In genomic region chr13:22138947-22139346, GRCh38 we compare ENCODE assay signal across 27 cellular contexts.
"Had no signal": no experiment of that assay in that cellular context is flagged by ENCODE, and none has a peak within 500 bp of the region (broad histone marks: within the 10 kb centered on the region; RNA-seq: fewer than 3 reads in every experiment).

No MANE protein-coding gene starts in this region.

- H3K36me3 Mint-ChIP-seq: natural killer cell; neural progenitor cell; stimulated activated memory B cell treated with anti-CD40 and anti-IgM and Interleukin-4, amounts not matched to agents 10 μg/mL and 1 μg/mL and 100 μg/mL, for 72 hours; type B pancreatic cell had no signal

- H3K4me1 Mint-ChIP-seq: nephron had no signal

- ATAC-seq: naive thymus-derived CD4-positive, alpha-beta T cell; natural killer cell; psoas muscle; right cardiac atrium; right lobe of liver; stimulated activated memory B cell treated with anti-CD40 and anti-IgM and Interleukin-4, amounts not matched to agents 10 μg/mL and 1 μg/mL and 100 μg/mL, for 72 hours; upper lobe of right lung had no signal

- H3K27me3 Mint-ChIP-seq: progenitor cell of endocrine pancreas; stimulated activated memory B cell treated with anti-CD40 and anti-IgM and Interleukin-4, amounts not matched to agents 10 μg/mL and 1 μg/mL and 100 μg/mL, for 72 hours; type B pancreatic cell had no signal

- H3K27ac Mint-ChIP-seq: naive thymus-derived CD4-positive, alpha-beta T cell; natural killer cell; nephron; neural progenitor cell; progenitor cell of endocrine pancreas; stimulated activated memory B cell treated with anti-CD40 and anti-IgM and Interleukin-4, amounts not matched to agents 10 μg/mL and 1 μg/mL and 100 μg/mL, for 72 hours; stimulated activated naive CD8-positive, alpha-beta T cell treated with anti-CD3 and anti-CD28 coated beads, Interleukin-15, Interleukin-2, amounts not matched to agents 100 ng/mL and 50 ng/mL, for 24 hours; type B pancreatic cell had no signal

- H3K9me3 Mint-ChIP-seq: natural killer cell; nephron; neural progenitor cell; stimulated activated memory B cell treated with anti-CD40 and anti-IgM and Interleukin-4, amounts not matched to agents 10 μg/mL and 1 μg/mL and 100 μg/mL, for 72 hours had no signal

- H3K4me3 Mint-ChIP-seq: naive thymus-derived CD4-positive, alpha-beta T cell; natural killer cell; nephron; neural progenitor cell; stimulated activated memory B cell treated with anti-CD40 and anti-IgM and Interleukin-4, amounts not matched to agents 10 μg/mL and 1 μg/mL and 100 μg/mL, for 72 hours; stimulated activated naive CD8-positive, alpha-beta T cell treated with anti-CD3 and anti-CD28 coated beads, Interleukin-15, Interleukin-2, amounts not matched to agents 100 ng/mL and 50 ng/mL, for 24 hours; type B pancreatic cell had no signal

- DNase-seq: naive thymus-derived CD4-positive, alpha-beta T cell; natural killer cell; occipital lobe; ovary; posterior cingulate gyrus; psoas muscle; right cardiac atrium; right lobe of liver; sigmoid colon; small intestine; stimulated activated CD4-positive, alpha-beta T cell treated with anti-CD3 and anti-CD28 coated beads, Interleukin-15, amount 100 ng/mL, for 24 hours; stimulated activated CD4-positive, alpha-beta T cell treated with anti-CD3 and anti-CD28 coated beads, Interleukin-2, amount 100 ng/mL, for 24 hours; stimulated activated CD4-positive, alpha-beta T cell treated with anti-CD3 and anti-CD28 coated beads, Interleukin-2, amount 100 ng/mL, for 48 hours; stimulated activated CD4-positive, alpha-beta T cell treated with anti-CD3 and anti-CD28 coated beads, Interleukin-4, amount 100 ng/mL, for 24 hours; stimulated activated naive CD4-positive, alpha-beta T cell; substantia nigra; testis; tibial artery; transverse colon; upper lobe of right lung; uterus had no signal
